30 cellular contexts compared by ENCODE assay signal in the genomic region with DNA sequence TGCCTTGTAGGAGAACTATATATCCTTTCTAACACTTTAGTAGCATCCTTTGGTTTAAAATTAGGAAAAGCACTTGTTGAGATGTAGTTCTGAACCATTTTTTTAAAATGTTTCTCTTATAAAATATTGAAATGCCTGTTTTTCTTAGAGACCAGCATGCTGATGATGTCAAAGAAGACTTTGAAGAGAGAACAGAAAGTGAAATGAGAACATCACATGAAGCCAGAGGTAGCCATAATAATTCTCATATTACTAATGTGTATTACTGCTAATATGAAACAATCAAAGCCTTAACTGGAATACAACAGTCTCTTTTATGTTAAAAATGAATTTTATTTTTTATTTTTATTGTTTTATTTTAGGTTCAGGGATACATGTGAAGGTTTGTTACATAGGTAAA.
"Had no signal": no experiment of that assay in that cellular context is flagged by ENCODE, and none has a peak within 500 bp of the region (broad histone marks: within the 10 kb centered on the region; RNA-seq: fewer than 3 reads in every experiment).

No MANE protein-coding gene starts in this region.

- H3K4me3 ChIP-seq: adrenal gland, body of pancreas, colonic mucosa, dorsolateral prefrontal cortex, gastrocnemius medialis, left lung, neural progenitor cell, right atrium auricular region, smooth muscle cell, testis, transverse colon had no signal

- H3K9me3 ChIP-seq: adrenal gland, body of pancreas, colonic mucosa, gastrocnemius medialis, left lung, right atrium auricular region, testis, transverse colon had no signal

- H3K36me3 ChIP-seq: adrenal gland, colonic mucosa, gastrocnemius medialis, left lung, neural progenitor cell, right atrium auricular region, transverse colon had no signal

- H3K27me3 ChIP-seq: adrenal gland, body of pancreas, colonic mucosa, dorsolateral prefrontal cortex, gastrocnemius medialis, left lung, neural progenitor cell, right atrium auricular region, testis, transverse colon had no signal

- H3K9me3 Mint-ChIP-seq: activated CD4-positive, alpha-beta memory T cell treated with anti-CD3 and anti-CD28 coated beads, Interleukin-2, amount 10 ng/mL, durations not matched to agents 7 days and 5 days; natural killer cell; neural progenitor cell had no signal

- H3K27ac Mint-ChIP-seq: activated CD4-positive, alpha-beta memory T cell treated with anti-CD3 and anti-CD28 coated beads, Interleukin-2, amount 10 ng/mL, durations not matched to agents 7 days and 5 days; activated naive CD8-positive, alpha-beta T cell treated with anti-CD3 and anti-CD28 coated beads for 36 hours; neural progenitor cell had no signal

- H3K9ac ChIP-seq: neural progenitor cell, parathyroid adenoma had no signal

- H2AFZ ChIP-seq: neural progenitor cell, parathyroid adenoma had no signal

- ATAC-seq: body of pancreas, gastrocnemius medialis, left lung, natural killer cell had no signal

- H3K4me2 ChIP-seq: neural progenitor cell, smooth muscle cell had no signal

- H3K4me1 Mint-ChIP-seq: activated CD4-positive, alpha-beta memory T cell treated with anti-CD3 and anti-CD28 coated beads, Interleukin-2, amount 10 ng/mL, durations not matched to agents 7 days and 5 days had no signal

- H3K27me3 Mint-ChIP-seq: activated CD4-positive, alpha-beta memory T cell treated with anti-CD3 and anti-CD28 coated beads, Interleukin-2, amount 10 ng/mL, durations not matched to agents 7 days and 5 days; activated naive CD8-positive, alpha-beta T cell treated with anti-CD3 and anti-CD28 coated beads for 36 hours had no signal

- H3K79me2 ChIP-seq: parathyroid adenoma had no signal

- H3K4me1 ChIP-seq: body of pancreas, colonic mucosa, gastrocnemius medialis, left lung, neural progenitor cell, right atrium auricular region, transverse colon had no signal

- H3K4me3 Mint-ChIP-seq: activated CD4-positive, alpha-beta memory T cell treated with anti-CD3 and anti-CD28 coated beads, Interleukin-2, amount 10 ng/mL, durations not matched to agents 7 days and 5 days; activated naive CD8-positive, alpha-beta T cell treated with anti-CD3 and anti-CD28 coated beads for 36 hours; natural killer cell; neural progenitor cell had no signal

- H3K27ac ChIP-seq: adrenal gland, body of pancreas, colonic mucosa, dorsolateral prefrontal cortex, gastrocnemius medialis, left lung, neural progenitor cell, parathyroid adenoma, right atrium auricular region, testis, transverse colon, VCaP had no signal

- DNase-seq: activated CD4-positive, alpha-beta memory T cell treated with anti-CD3 and anti-CD28 coated beads, Interleukin-2, amount 10 ng/mL, durations not matched to agents 7 days and 5 days; activated CD4-positive, alpha-beta T cell treated with anti-CD3 and anti-CD28 coated beads for 48 hours; activated naive CD4-positive, alpha-beta T cell; activated naive CD8-positive, alpha-beta T cell treated with anti-CD3 and anti-CD28 coated beads for 36 hours; activated T-cell treated with anti-CD3 and anti-CD28 coated beads, Interleukin-2, amount 50 U/mL, for 48 hours; adrenal gland; aorta; body of pancreas; cerebellar nuclear complex; colonic mucosa; dorsolateral prefrontal cortex; effector memory CD4-positive, alpha-beta T cell; erythroblast; gastrocnemius medialis; glutamatergic neuron; left lung; natural killer cell; occipital lobe; stimulated activated CD4-positive, alpha-beta T cell treated with anti-CD3 and anti-CD28 coated beads, Interleukin-1b, Interleukin-23, amount 100 ng/mL, for 48 hours; stimulated activated CD4-positive, alpha-beta T cell treated with anti-CD3 and anti-CD28 coated beads, Interleukin-4, amount 100 ng/mL, for 4 hours; stimulated activated CD8-positive, alpha-beta memory T cell treated with anti-CD3 and anti-CD28 coated beads, Interleukin-4, amount 100 ng/mL, for 48 hours; stimulated activated naive CD4-positive, alpha-beta T cell treated with Interleukin-2 at 50 U/mL for 16 hours; T-helper 1 cell; testis; transverse colon had no signal
